Comparison of ENCODE assay signal across 8 cellular contexts in genomic region chr2:86221066-86221684, GRCh38. TPM values are rescaled to one million over a fixed set of nuclear protein-coding genes. Genes with fewer than 3 reads are reported as not detected.
DNase-seq lines count a peak whose midpoint lies in the region; ATAC-seq, FAIRE-seq and TF ChIP-seq lines count a peak whose summit lies in the region.

No MANE protein-coding gene starts in this region.

- H3K36me3 ChIP-seq in small intestine (ENCODE audit: control insufficient read depth in 2 of 2, insufficient read depth in 2 of 2, low read length in 2 of 2), result no peaks in the 10 kb centered on the region

- no peak overlapping the region for H3K4me3 ChIP-seq in small intestine (ENCODE audit: low read depth in 1 of 2, low read length in 2 of 2)

- no peaks in the 10 kb centered on the region for H3K27me3 ChIP-seq in small intestine (ENCODE audit: control insufficient read depth in 2 of 2, insufficient read depth in 2 of 2, low read length in 2 of 2)

- peak; percentile 60 for ATAC-seq in HG03342 (IDR thresholded peaks at IDR 0.05; ENCODE audit: unreplicated experiment)

- peak; percentile 77 for TF ChIP-seq CTCF in glutamatergic neuron (IDR thresholded peaks at IDR 0.05; ENCODE audit: partially characterized antibody, unreplicated experiment)

- H3K27me3 Mint-ChIP-seq in glutamatergic neuron (ENCODE audit: unreplicated experiment), result peaks cover 9% of the 10 kb centered on the region

- H3K9me3 Mint-ChIP-seq in glutamatergic neuron (ENCODE audit: unreplicated experiment), result peaks cover 17% of the 10 kb centered on the region

- no peak overlapping the region for H3K27ac ChIP-seq in small intestine (ENCODE audit: low read depth in 1 of 2, low read length in 1 of 2)

- peaks cover 5% of the 10 kb centered on the region for H3K36me3 Mint-ChIP-seq in glutamatergic neuron (ENCODE audit: unreplicated experiment)

- no peak overlapping the region for H3K4me3 Mint-ChIP-seq in glutamatergic neuron (ENCODE audit: unreplicated experiment)

- FAIRE-seq in RCC 7860 (lab: Jason Lieb, UNC) (no peak), small intestine (lab: Jason Lieb, UNC) (no peak)

- peak overlapping the region; percentile 28 for H3K27ac Mint-ChIP-seq in glutamatergic neuron (ENCODE audit: unreplicated experiment)

- no peaks in the 10 kb centered on the region for H3K9me3 ChIP-seq in small intestine (ENCODE audit: control insufficient read depth, low read depth)

- H3K4me1 ChIP-seq in small intestine (ENCODE audit: control insufficient read depth in 2 of 2, insufficient read depth in 1 of 2, low read depth in 1 of 2, low read length in 1 of 2), result no peaks in the 10 kb centered on the region

- 40 to 72% (median 61%) methylated on average over 5 of the region's 5 CpGs for WGBS in small intestine, 3 donors

- H3K4me1 Mint-ChIP-seq in glutamatergic neuron (ENCODE audit: low read depth, unreplicated experiment), result peaks cover 45% of the 10 kb centered on the region

- DNase-seq in DMS53 (lab: John Stamatoyannopoulos, UW), result peak; percentile 81
- peak; percentile 24 for DNase-seq in RCC 7860 (ENCODE audit: low spot score)
- DNase-seq in activated naive CD4-positive, alpha-beta T cell treated with Interleukin-2 at 50 U/mL for 16 hours, result peak; percentile 53
- DNase-seq in glutamatergic neuron, result peak; percentile 53
- peak; percentile 55 for DNase-seq in small intestine
- no peak for DNase-seq in NCI-H510A (lab: John Stamatoyannopoulos, UW)
- no peak for DNase-seq in activated gamma-delta T cell (lab: John Stamatoyannopoulos, UW)

RNA-seq across cellular contexts. Expression of gene MRPL35, which starts 21.9 kb away (rescaled TPM):
- 32.3 TPM for total RNA-seq in glutamatergic neuron (ENCODE audit: unreplicated experiment)
- polyA plus RNA-seq in small intestine, result 10 to 100 TPM; 65.4 to 78.5 (median 78.5) TPM

RNA-seq across cellular contexts. Expression of gene IMMT, which starts 25.9 kb away (rescaled TPM):
- total RNA-seq in glutamatergic neuron (ENCODE audit: unreplicated experiment), result 124 TPM
- polyA plus RNA-seq in small intestine, result 10 to 100 TPM; 69.2 to 82.1 (median 71.2) TPM

Comparison
In these comparisons a context has a peak if more than half of its experiments do, and no peak if none do; other contexts are left out.
1. DNase-seq: peak in DMS53 (single experiment), RCC 7860 (single experiment), activated naive CD4-positive, alpha-beta T cell treated with Interleukin-2 at 50 U/mL for 16 hours (single experiment), glutamatergic neuron (single experiment) and small intestine (single experiment); none in NCI-H510A (single experiment) and activated gamma-delta T cell (single experiment).